13 cellular contexts compared by ENCODE assay signal in the genomic region with DNA sequence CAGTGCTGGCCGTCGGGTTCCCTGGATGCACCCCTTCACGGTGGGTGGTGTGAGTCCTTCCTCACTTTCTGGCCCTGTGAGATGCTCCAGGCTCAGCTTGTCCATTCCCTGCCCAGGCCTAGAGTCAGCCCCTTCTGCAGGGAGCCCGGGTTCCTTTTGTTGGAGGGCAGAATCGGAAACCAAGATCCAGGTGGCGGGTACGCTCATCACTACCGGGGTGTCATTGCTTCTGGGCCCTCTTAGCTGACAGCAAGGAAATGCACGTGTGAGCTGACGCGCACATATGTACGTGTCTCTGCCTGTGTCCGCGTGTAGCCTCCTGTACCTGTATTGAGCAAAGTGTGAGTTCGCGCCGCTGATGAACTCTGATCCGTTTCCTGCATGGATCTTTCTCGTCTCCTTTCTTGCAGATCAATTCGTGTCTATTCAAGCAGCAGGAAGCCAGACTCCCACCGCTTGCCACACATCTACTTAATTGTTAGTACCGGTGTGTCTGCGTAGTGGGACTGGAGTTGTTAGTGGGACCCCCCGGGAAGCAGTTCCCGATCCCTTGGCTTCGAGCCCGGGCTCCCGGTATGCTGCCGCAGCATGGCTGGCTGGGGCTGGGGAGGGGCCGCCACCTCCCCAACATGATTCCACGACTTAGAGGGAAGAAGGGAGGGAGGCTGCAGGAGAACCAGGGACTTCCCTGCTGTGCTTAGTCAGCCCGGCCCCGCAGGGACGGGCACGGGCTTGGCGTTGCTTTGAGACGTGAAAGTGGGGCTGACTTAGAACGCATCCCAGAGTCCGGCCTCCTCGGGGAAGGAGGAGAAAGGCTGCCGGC. TPM values are rescaled to one million over a fixed set of nuclear protein-coding genes. Genes with fewer than 3 reads are reported as not detected.
A peak's percentile ranks its signal among the peaks of the same experiment; 100 is the strongest.
DNase-seq lines count a peak whose midpoint lies in the region; ATAC-seq and TF ChIP-seq lines count a peak whose summit lies in the region.
"Had no signal": no experiment of that assay in that cellular context is flagged by ENCODE, and none has a peak within 500 bp of the region (broad histone marks: within the 10 kb centered on the region; RNA-seq: fewer than 3 reads in every experiment).

No MANE protein-coding gene starts in this region.

- H3K27ac ChIP-seq in SK-N-MC (no peak overlapping the region), left ventricle myocardium inferior (replicated peaks) (peak overlapping the region; percentile 23)
- H3K27ac ChIP-seq: gastroesophageal sphincter had no signal

- peak overlapping the region; percentile 14; the same call in 1 of the 2 replicates for H3K9ac ChIP-seq in ES-I3 (ENCODE audit: low read depth, low read length)
- H3K9ac ChIP-seq in SK-N-MC (ENCODE audit: insufficient read length) = no peak overlapping the region

- H3K4me3 ChIP-seq in SK-N-MC (peak overlapping the region; percentile 70), left ventricle myocardium inferior (no peak overlapping the region)
- H3K4me3 ChIP-seq: colonic mucosa had no signal

- H3K9me3 ChIP-seq in ES-I3 (ENCODE audit: control insufficient read depth, insufficient read depth, low read length) = no peaks in the 10 kb centered on the region
- H3K9me3 ChIP-seq in SK-N-MC (ENCODE audit: low read depth, low read length) = no peaks in the 10 kb centered on the region
- no peaks in the 10 kb centered on the region for H3K9me3 ChIP-seq in left ventricle myocardium inferior (replicated peaks)
- H3K9me3 ChIP-seq: colonic mucosa, gastroesophageal sphincter had no signal

- no peaks in the 10 kb centered on the region for H3K27me3 ChIP-seq in left ventricle myocardium inferior (ENCODE audit: low read depth)
- H3K27me3 ChIP-seq: colonic mucosa, gastroesophageal sphincter had no signal

- DNase-seq in SK-N-MC (ENCODE audit: low read depth, low spot score) (peak; percentile 35), left ventricle myocardium inferior (peak; percentile 12), retina (peak; percentile 61), DMS153 treated with DMSO at 0.1 percent for 48 hours (lab: John Stamatoyannopoulos, UW; ENCODE audit: unreplicated experiment) (no peak)
- DNase-seq in stimulated activated CD4-positive, alpha-beta T cell treated with anti-CD3 and anti-CD28 coated beads, Interleukin-12 subunit alpha, Interleukin-12 subunit beta, amount 100 ng/mL, for 4 hours = no peak
- DNase-seq: colonic mucosa, NCI-H2029, RPMI8226 had no signal

- H3K4me1 ChIP-seq in ES-I3 (ENCODE audit: insufficient read depth, low read length) = peaks cover 23% of the 10 kb centered on the region
- peaks cover 98% of the 10 kb centered on the region for H3K4me1 ChIP-seq in left ventricle myocardium inferior

- H3K36me3 ChIP-seq in ES-I3 (ENCODE audit: insufficient read depth, low read length) = no peaks in the 10 kb centered on the region
- H3K36me3 ChIP-seq in SK-N-MC (ENCODE audit: insufficient read depth, low read length) = no peaks in the 10 kb centered on the region
- no peaks in the 10 kb centered on the region for H3K36me3 ChIP-seq in left ventricle myocardium inferior
- H3K36me3 ChIP-seq: colonic mucosa, gastroesophageal sphincter had no signal

- no peak for TF ChIP-seq CTCF in left ventricle myocardium inferior (IDR thresholded peaks at IDR 0.05; ENCODE audit: borderline replicate concordance)

- intact Hi-C loops in left ventricle myocardium inferior (cut with micrococcal nuclease) = no loop called here

- ATAC-seq in HG02571 (IDR thresholded peaks at IDR 0.05; ENCODE audit: unreplicated experiment) = no peak
- ATAC-seq in activated CD4-positive, CD25-positive, alpha-beta regulatory T cell treated with anti-CD3 and anti-CD28 coated beads, Interleukin-2, amount 50 U/mL, for 24 hours = no peak
- ATAC-seq: activated T-helper 17 cell treated with anti-CD3 and anti-CD28 coated beads, Interleukin-2, amount 50 U/mL, for 72 hours; gastroesophageal sphincter had no signal

RNA-seq across cellular contexts. Expression of a gene that starts 35.9 kb away (rescaled TPM):
- total RNA-seq in left ventricle myocardium inferior = 77.6 TPM

RNA-seq across cellular contexts. Expression of a gene that starts 46.9 kb away (rescaled TPM):
- total RNA-seq in left ventricle myocardium inferior = 8.9 TPM

Comparison
In these comparisons a context has a peak if more than half of its experiments do, and no peak if none do; other contexts are left out.
1. DNase-seq: peak in SK-N-MC (single experiment), left ventricle myocardium inferior (single experiment) and retina (single experiment); none in DMS153 treated with DMSO at 0.1 percent for 48 hours (single experiment) and stimulated activated CD4-positive, alpha-beta T cell treated with anti-CD3 and anti-CD28 coated beads, Interleukin-12 subunit alpha, Interleukin-12 subunit beta, amount 100 ng/mL, for 4 hours (single experiment).